ENCODE assay signal across 32 cellular contexts in the genomic region with DNA sequence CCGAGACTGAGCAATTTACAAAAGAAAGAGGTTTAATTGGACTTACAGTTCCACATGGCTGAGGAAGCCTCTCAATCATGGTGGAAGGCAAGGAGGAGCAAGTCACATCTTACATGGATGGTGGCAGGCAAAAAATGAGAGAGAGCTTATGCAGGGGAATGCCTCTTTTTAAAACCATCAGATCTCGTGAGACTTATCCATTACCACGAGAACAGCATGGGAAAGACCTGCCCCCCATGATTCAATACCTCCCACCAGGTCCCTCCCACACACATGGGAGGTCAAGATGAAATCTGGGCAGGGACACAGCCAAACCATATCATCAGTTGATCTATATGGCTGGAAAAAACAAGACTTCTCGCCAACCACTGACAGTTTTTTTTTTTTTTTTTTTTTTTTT.
DNase-seq lines count a peak whose midpoint lies in the region; ATAC-seq, FAIRE-seq and TF ChIP-seq lines count a peak whose summit lies in the region.
"Had no signal": no experiment of that assay in that cellular context is flagged by ENCODE, and none has a peak within 500 bp of the region (broad histone marks: within the 10 kb centered on the region; RNA-seq: fewer than 3 reads in every experiment).

No MANE protein-coding gene starts in this region.

- intact Hi-C loops in K562 (cut with micrococcal nuclease) = loop anchor here (10.0 kb wide), 1 partner anchor 363 kb away; a partner anchor contains a TSS
- intact Hi-C loops in OCI-LY7 (cut with micrococcal nuclease; ENCODE audit: unreplicated experiment) = no loop called here

- no peak for FAIRE-seq in K562 (lab: Jason Lieb, UNC)
- FAIRE-seq: A549, H1, TTC549 had no signal

- H3K27ac ChIP-seq in K562 (ENCODE audit: extremely low read depth, low read depth, low read length) = no peak overlapping the region
- H3K27ac ChIP-seq in OCI-LY7 (ENCODE audit: low read depth, low read length, poor library complexity, severe bottlenecking) = no peak overlapping the region
- H3K27ac ChIP-seq: A549, colonic mucosa, foreskin keratinocyte, heart left ventricle, lower lobe of right lung, ovary, Peyer's patch had no signal

- no peaks in the 10 kb centered on the region for H3K9me3 Mint-ChIP-seq in stimulated activated naive CD8-positive, alpha-beta T cell treated with anti-CD3 and anti-CD28 coated beads, Interleukin-15, Interleukin-2, amounts not matched to agents 100 ng/mL and 50 ng/mL, for 24 hours
- H3K9me3 Mint-ChIP-seq in osteocyte (ENCODE audit: unreplicated experiment) = no peaks in the 10 kb centered on the region
- H3K9me3 Mint-ChIP-seq: activated CD4-positive, alpha-beta memory T cell treated with anti-CD3 and anti-CD28 coated beads, Interleukin-2, amount 10 ng/mL, durations not matched to agents 7 days and 5 days; CD8-positive, alpha-beta memory T cell; IgD-negative memory B cell; natural killer cell treated with Interleukin-12 subunit alpha and Interleukin-12 subunit beta and Interleukin-15 and Interleukin-18, amount 100 ng/mL, for 72 hours; T-cell had no signal

- TF ChIP-seq POLR2A in K562 (conservative IDR thresholded peaks at IDR 0.05) = no peak
- TF ChIP-seq POLR2A in erythroblast (IDR thresholded peaks at IDR 0.05; ENCODE audit: low read length) = no peak

- H3K4me1 ChIP-seq in K562 (replicated peaks in 1 of 2; ENCODE audit: control insufficient read depth in 2 of 2, insufficient read depth in 2 of 2, low read length in 2 of 2) (no peaks in the 10 kb centered on the region), OCI-LY7 (ENCODE audit: insufficient read depth, low read length, poor library complexity, severe bottlenecking) (no peaks in the 10 kb centered on the region)
- H3K4me1 ChIP-seq: A549, colonic mucosa, lower lobe of right lung, Peyer's patch had no signal

- no peaks in the 10 kb centered on the region for H4K20me1 ChIP-seq in K562 (replicated peaks; ENCODE audit: control insufficient read depth, insufficient read depth, low read length)
- H4K20me1 ChIP-seq in OCI-LY7 (ENCODE audit: insufficient read depth, low read length) = no peaks in the 10 kb centered on the region

- peaks cover 41% of the 10 kb centered on the region for H3K4me1 Mint-ChIP-seq in stimulated activated naive CD8-positive, alpha-beta T cell treated with anti-CD3 and anti-CD28 coated beads, Interleukin-15, Interleukin-2, amounts not matched to agents 100 ng/mL and 50 ng/mL, for 24 hours (ENCODE audit: low read depth)
- peaks cover 93% of the 10 kb centered on the region for H3K4me1 Mint-ChIP-seq in osteocyte (ENCODE audit: unreplicated experiment)

- BruUV-seq in K562 (replicated peaks; lab: Mats Ljungman, UMichigan) (no TSS peak), OCI-LY7 (replicated peaks; lab: Mats Ljungman, UMichigan) (no TSS peak)

- no peak overlapping the region for H3K9ac ChIP-seq in K562 (ENCODE audit: insufficient read depth in 1 of 2, low read depth in 2 of 2, low read length in 2 of 2)

- no peaks in the 10 kb centered on the region for H3K9me2 ChIP-seq in OCI-LY7 (ENCODE audit: insufficient read depth, low read length)

- no peaks in the 10 kb centered on the region for H3K36me3 ChIP-seq in K562 (ENCODE audit: control insufficient read depth, insufficient read depth, low read length)
- H3K36me3 ChIP-seq in OCI-LY7 (ENCODE audit: insufficient read depth, low read length) = no peaks in the 10 kb centered on the region
- H3K36me3 ChIP-seq: colonic mucosa, heart left ventricle, lower lobe of right lung, ovary, Peyer's patch had no signal

- CTCF ChIA-PET in K562 (lab: Yijun Ruan, JAX; ENCODE audit: low intra/inter-chr PET ratio) (no interaction called here), OCI-LY7 (lab: Charles Lee; ENCODE audit: unreplicated experiment) (no interaction called here)

- WGBS in K562 (ENCODE audit: insufficient coverage, low coverage, missing lambda C conversion rate) = 0% methylated on average over 4 of the region's 4 CpGs

- ATAC-seq in stimulated activated naive CD8-positive, alpha-beta T cell treated with anti-CD3 and anti-CD28 coated beads, Interleukin-15, Interleukin-2, amounts not matched to agents 100 U/mL and 50 U/mL, for 24 hours = no peak
- peak; percentile 43; the same call in 1 of the 3 replicates for ATAC-seq in K562
- ATAC-seq in GM21367 (IDR thresholded peaks at IDR 0.05; ENCODE audit: unreplicated experiment) = no peak
- ATAC-seq: A549; activated CD4-positive, CD25-positive, alpha-beta regulatory T cell treated with anti-CD3 and anti-CD28 coated beads, Interleukin-2, amount 50 U/mL, for 24 hours; foreskin keratinocyte; lower lobe of right lung; mucosa of descending colon; natural killer cell treated with Interleukin-12 subunit alpha and Interleukin-12 subunit beta and Interleukin-15 and Interleukin-18, amount 100 ng/mL, for 72 hours; T-cell had no signal

- H2AFZ ChIP-seq in K562 (ENCODE audit: low read depth, low read length) (no peak overlapping the region), OCI-LY7 (ENCODE audit: low read length) (no peak overlapping the region)

- H3K4me3 ChIP-seq in K562 (no peak overlapping the region), OCI-LY7 (ENCODE audit: low read depth, low read length, poor library complexity, severe bottlenecking) (no peak overlapping the region)
- H3K4me3 ChIP-seq: A549, colonic mucosa, heart left ventricle, lower lobe of right lung, mucosa of descending colon, ovary, Peyer's patch had no signal

- H3K4me2 ChIP-seq in K562 (ENCODE audit: insufficient read depth, low read length) (no peak overlapping the region), OCI-LY7 (ENCODE audit: low read length) (no peak overlapping the region)
- H3K4me2 ChIP-seq: A549 had no signal

- TF ChIP-seq RAD21 in K562 (CRISPR knock-in tag; conservative IDR thresholded peaks at IDR 0.05 in 1 of 2, IDR thresholded peaks at IDR 0.05 in 1 of 2) = no peak

- no peaks in the 10 kb centered on the region for H3K9me1 ChIP-seq in K562 (ENCODE audit: control insufficient read depth, insufficient read depth, low read length)

- TF ChIP-seq EP300 in K562 (IDR thresholded peaks at IDR 0.05; ENCODE audit: low read length) = no peak

- H3K79me2 ChIP-seq in K562 (ENCODE audit: control insufficient read depth, insufficient read depth, low read length) = no peaks in the 10 kb centered on the region
- no peaks in the 10 kb centered on the region for H3K79me2 ChIP-seq in OCI-LY7 (ENCODE audit: insufficient read depth, low read depth, low read length)

- no peak for DNase-seq in stimulated activated naive CD8-positive, alpha-beta T cell treated with anti-CD3 and anti-CD28 coated beads, Interleukin-15, Interleukin-2, amounts not matched to agents 100 U/mL and 50 U/mL, for 24 hours
- DNase-seq in K562 (ENCODE audit: extremely low read depth in 1 of 4, low spot score in 3 of 4) (peak in 1 of 4 experiments; percentile 8), osteocyte (ENCODE audit: extremely low spot score, unreplicated experiment) (no peak), erythroblast (lab: John Stamatoyannopoulos, UW) (no peak), NCI-H1417 treated with DMSO at 0.1 percent for 48 hours (lab: John Stamatoyannopoulos, UW) (no peak), OCI-LY7 (ENCODE audit: low spot score) (no peak)
- DNase-seq: activated CD4-positive, alpha-beta memory T cell treated with anti-CD3 and anti-CD28 coated beads, Interleukin-2, amount 10 ng/mL, durations not matched to agents 7 days and 5 days; activated naive CD4-positive, alpha-beta T cell; activated T-cell treated with anti-CD3 and anti-CD28 coated beads, Interleukin-2, amount 50 U/mL, for 1 hour; amygdala; CD8-positive, alpha-beta memory T cell; colonic mucosa; effector memory CD4-positive, alpha-beta T cell; foreskin keratinocyte; heart left ventricle; kidney glomerular epithelial cell; lower lobe of right lung; mucosa of descending colon; NCI-H1048; NCI-H2029; Peyer's patch; stimulated activated CD4-positive, alpha-beta T cell treated with anti-CD3 and anti-CD28 coated beads, Interleukin-2, amount 100 ng/mL, for 48 hours; T-cell had no signal

- H3K27ac Mint-ChIP-seq in stimulated activated naive CD8-positive, alpha-beta T cell treated with anti-CD3 and anti-CD28 coated beads, Interleukin-15, Interleukin-2, amounts not matched to agents 100 ng/mL and 50 ng/mL, for 24 hours = peak overlapping the region; percentile 36
- peak overlapping the region; percentile 96 for H3K27ac Mint-ChIP-seq in osteocyte (ENCODE audit: unreplicated experiment)
- H3K27ac Mint-ChIP-seq: activated CD4-positive, alpha-beta memory T cell treated with anti-CD3 and anti-CD28 coated beads, Interleukin-2, amount 10 ng/mL, durations not matched to agents 7 days and 5 days; IgD-negative memory B cell; T-cell had no signal

- peaks cover 21% of the 10 kb centered on the region for H3K36me3 Mint-ChIP-seq in stimulated activated naive CD8-positive, alpha-beta T cell treated with anti-CD3 and anti-CD28 coated beads, Interleukin-15, Interleukin-2, amounts not matched to agents 100 ng/mL and 50 ng/mL, for 24 hours (ENCODE audit: low read depth)
- H3K36me3 Mint-ChIP-seq in osteocyte (ENCODE audit: unreplicated experiment) = no peaks in the 10 kb centered on the region

- TF ChIP-seq CTCF in K562 (IDR thresholded peaks at IDR 0.05 in 2 of 3, conservative IDR thresholded peaks at IDR 0.05 in 1 of 3; ENCODE audit: insufficient read depth in 2 of 3, low read depth in 1 of 3, low read length in 3 of 3) = no peak
- TF ChIP-seq CTCF in osteocyte (IDR thresholded peaks at IDR 0.05) = no peak
- no peak for TF ChIP-seq CTCF in OCI-LY7 (conservative IDR thresholded peaks at IDR 0.05; ENCODE audit: low read length)

- in situ Hi-C loops in K562 (cut with MboI) = loop anchor here (5.0 kb wide), 1 partner anchor 70 kb away; no protein-coding TSS in a partner anchor

- H3K4me3 Mint-ChIP-seq in stimulated activated naive CD8-positive, alpha-beta T cell treated with anti-CD3 and anti-CD28 coated beads, Interleukin-15, Interleukin-2, amounts not matched to agents 100 ng/mL and 50 ng/mL, for 24 hours = peak overlapping the region; percentile 6
- peak overlapping the region; percentile 48 for H3K4me3 Mint-ChIP-seq in osteocyte (ENCODE audit: unreplicated experiment)
- H3K4me3 Mint-ChIP-seq: activated CD4-positive, alpha-beta memory T cell treated with anti-CD3 and anti-CD28 coated beads, Interleukin-2, amount 10 ng/mL, durations not matched to agents 7 days and 5 days; CD8-positive, alpha-beta memory T cell; IgD-negative memory B cell; natural killer cell treated with Interleukin-12 subunit alpha and Interleukin-12 subunit beta and Interleukin-15 and Interleukin-18, amount 100 ng/mL, for 72 hours; T-cell had no signal

- POLR2A ChIA-PET in K562 (lab: Yijun Ruan, JAX) = no interaction called here
- POLR2A ChIA-PET in OCI-LY7 (lab: Charles Lee) = no interaction called here

- H3K27me3 ChIP-seq in K562 (ENCODE audit: control insufficient read depth in 2 of 2, insufficient read depth in 2 of 2, low read length in 2 of 2) = peaks cover 23 to 30% of the 10 kb centered on the region in 2 experiments
- H3K27me3 ChIP-seq: colonic mucosa, foreskin keratinocyte, heart left ventricle, ovary, Peyer's patch had no signal

- no peaks in the 10 kb centered on the region for H3K27me3 Mint-ChIP-seq in stimulated activated naive CD8-positive, alpha-beta T cell treated with anti-CD3 and anti-CD28 coated beads, Interleukin-15, Interleukin-2, amounts not matched to agents 100 ng/mL and 50 ng/mL, for 24 hours
- no peaks in the 10 kb centered on the region for H3K27me3 Mint-ChIP-seq in osteocyte (ENCODE audit: unreplicated experiment)
- H3K27me3 Mint-ChIP-seq: activated CD4-positive, alpha-beta memory T cell treated with anti-CD3 and anti-CD28 coated beads, Interleukin-2, amount 10 ng/mL, durations not matched to agents 7 days and 5 days; CD8-positive, alpha-beta memory T cell; IgD-negative memory B cell; natural killer cell treated with Interleukin-12 subunit alpha and Interleukin-12 subunit beta and Interleukin-15 and Interleukin-18, amount 100 ng/mL, for 72 hours; T-cell had no signal

- no peaks in the 10 kb centered on the region for H3K9me3 ChIP-seq in K562 (replicated peaks; ENCODE audit: control insufficient read depth, insufficient read depth, low read depth, low read length)
- H3K9me3 ChIP-seq in OCI-LY7 (ENCODE audit: low read length) = no peaks in the 10 kb centered on the region
- H3K9me3 ChIP-seq: A549, colonic mucosa, heart left ventricle, lower lobe of right lung, mucosa of descending colon, ovary, Peyer's patch had no signal
